Comparison of ENCODE assay signal across 2 cellular contexts in genomic region chr11:43626798-43627197, GRCh38.
TF ChIP-seq lines count a peak whose summit lies in the region.

No MANE protein-coding gene starts in this region.

TF ChIP-seq in HepG2, 621 proteins besides CTCF, POLR2A, EP300 and RAD21:
- TF ChIP-seq ATF7 (IDR thresholded peaks at IDR 0.05), result 0 out of 2 replicates have a peak, but pooled peaks have one; percentile 16
- no peak for TF ChIP-seq ATF7 (CRISPR knock-in tag; IDR thresholded peaks at IDR 0.05)
- TF ChIP-seq SKIL (CRISPR knock-in tag; IDR thresholded peaks at IDR 0.05; ENCODE audit: borderline replicate concordance), result no peak
- TF ChIP-seq CREB1 (IDR thresholded peaks at IDR 0.05), result 0 out of 2 replicates have a peak, but pooled peaks have one; percentile 16
- TF ChIP-seq CREB1 (CRISPR knock-in tag; IDR thresholded peaks at IDR 0.05), result no peak

TF ChIP-seq in H1, 55 proteins besides CTCF, POLR2A, EP300 and RAD21:
- TF ChIP-seq TCF12 (IDR thresholded peaks at IDR 0.05; ENCODE audit: low read depth, low read length), result no peak
- peak; percentile 64; the same call in 1 of the 2 replicates for TF ChIP-seq BACH1 (IDR thresholded peaks at IDR 0.05; ENCODE audit: low read length)
